In the genomic region with DNA sequence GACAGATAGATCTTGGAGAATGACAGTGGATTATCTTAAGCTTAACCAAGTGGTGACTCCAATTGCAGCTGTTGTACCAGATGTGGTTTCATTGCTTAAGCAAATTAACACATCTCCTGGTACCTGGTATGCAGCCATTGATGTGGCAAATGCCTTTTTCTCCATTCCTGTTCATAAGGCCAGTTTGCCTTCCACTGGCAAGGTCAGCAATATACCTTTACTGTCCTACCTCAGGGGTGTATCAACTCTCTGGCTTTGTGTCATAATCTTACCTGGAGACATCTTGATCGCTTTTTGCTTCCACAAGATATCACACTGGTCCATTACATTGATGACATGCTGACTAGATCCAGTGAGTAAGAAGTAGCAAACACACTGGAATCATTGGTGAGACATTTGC, we compare ENCODE assay signal across 5 cellular contexts.
DNase-seq lines count a peak whose midpoint lies in the region; ATAC-seq, FAIRE-seq and TF ChIP-seq lines count a peak whose summit lies in the region.
"Not testable (repeated sequence)": the region's sequence is repeated elsewhere in the genome, so short reads cannot be mapped to it uniquely, and the experiment has no call there.

No MANE protein-coding gene starts in this region.

- not testable (repeated sequence) for H3K36me3 ChIP-seq in HEK293 (ENCODE audit: control insufficient read depth in 2 of 2, insufficient read depth in 1 of 2, low read length in 2 of 2); mammary epithelial cell (ENCODE audit: insufficient read depth, low read length)

- dilution Hi-C loops in mammary epithelial cell (cut with HindIII; ENCODE audit: low sequenced_read_pairs) = not testable (repeated sequence)

- not testable (repeated sequence) for DNase-seq in H54 (ENCODE audit: insufficient read length, low spot score); RWPE1 (ENCODE audit: low spot score); mammary epithelial cell; foreskin keratinocyte

- not testable (repeated sequence) for H4K20me1 ChIP-seq in mammary epithelial cell (ENCODE audit: insufficient read depth, low read length)

- H3K9ac ChIP-seq in mammary epithelial cell (ENCODE audit: insufficient read depth, low read length) = not testable (repeated sequence)

- not testable (repeated sequence) for H3K9me3 ChIP-seq in HEK293 (ENCODE audit: control insufficient read depth, insufficient read depth, low read depth, low read length); mammary epithelial cell (replicated peaks; ENCODE audit: insufficient read depth, low read length)

- H2AFZ ChIP-seq in mammary epithelial cell (ENCODE audit: low read depth, low read length) = not testable (repeated sequence)

- not testable (repeated sequence) for TF ChIP-seq CTCF in HEK293 (tag by site-specific recombination; IDR thresholded peaks at IDR 0.05); RWPE1 (conservative IDR thresholded peaks at IDR 0.05; ENCODE audit: low read depth); mammary epithelial cell (conservative IDR thresholded peaks at IDR 0.05 in 1 of 2, IDR thresholded peaks at IDR 0.05 in 1 of 2; ENCODE audit: extremely low read depth in 1 of 2, insufficient read depth in 1 of 2, low read depth in 1 of 2, low read length in 2 of 2); foreskin keratinocyte (conservative IDR thresholded peaks at IDR 0.05)

- not testable (repeated sequence) for H3K4me1 ChIP-seq in HEK293 (ENCODE audit: control insufficient read depth, insufficient read depth, low read length)
- H3K4me1 ChIP-seq in mammary epithelial cell (ENCODE audit: insufficient read depth, low read length) = peaks cover 79% of the 10 kb centered on the region
- H3K4me1 ChIP-seq in foreskin keratinocyte = peaks cover 42% of the 10 kb centered on the region

- CTCF ChIA-PET in HEK293 (lab: Yijun Ruan, JAX); RWPE1 (lab: Yijun Ruan, JAX); mammary epithelial cell (lab: Charles Lee; ENCODE audit: low non-redundant PET): not testable (repeated sequence)

- FAIRE-seq in H54 (lab: Jason Lieb, UNC) = peak; percentile 73

- not testable (repeated sequence) for H3K4me3 ChIP-seq in HEK293 (ENCODE audit: low read depth, low read length); mammary epithelial cell (replicated peaks in 1 of 3; ENCODE audit: insufficient read depth in 1 of 3, low read depth in 2 of 3, low read length in 3 of 3)

- POLR2A ChIA-PET in HEK293 (lab: Yijun Ruan, JAX); RWPE1 (lab: Yijun Ruan, JAX; ENCODE audit: low non-redundant PET): not testable (repeated sequence)

- TF ChIP-seq POLR2A in H54 (IDR thresholded peaks at IDR 0.05; ENCODE audit: low read depth, low read length) = not testable (repeated sequence)

- ATAC-seq in foreskin keratinocyte = not testable (repeated sequence)

- H3K27ac ChIP-seq in HEK293 (ENCODE audit: extremely low read depth, low read depth, low read length) = not testable (repeated sequence)
- H3K27ac ChIP-seq in RWPE1 = peak overlapping the region; percentile 88
- H3K27ac ChIP-seq in mammary epithelial cell (ENCODE audit: insufficient read depth, low read depth, low read length) = peak overlapping the region; percentile 61
- H3K27ac ChIP-seq in foreskin keratinocyte = peak overlapping the region; percentile 29

- not testable (repeated sequence) for BruUV-seq in mammary epithelial cell (replicated peaks; lab: Mats Ljungman, UMichigan)

- in situ Hi-C loops in mammary epithelial cell (cut with MboI; ENCODE audit: low sequenced_read_pairs in 2 of 2) = not testable (repeated sequence)

- whole genome bisulfite sequencing in mammary epithelial cell (ENCODE audit: low coverage, missing lambda C conversion rate) = 92% methylated on average over 1 of the region's 1 CpG

- H3K4me2 ChIP-seq in mammary epithelial cell (ENCODE audit: insufficient read depth, low read depth, low read length) = not testable (repeated sequence)

- not testable (repeated sequence) for H3K79me2 ChIP-seq in mammary epithelial cell (ENCODE audit: insufficient read depth, low read length)

- not testable (repeated sequence) for H3K27me3 ChIP-seq in mammary epithelial cell (ENCODE audit: insufficient read depth, low read length); foreskin keratinocyte

- intact Hi-C loops in mammary epithelial cell (cut with micrococcal nuclease) = loop anchor here (5.0 kb wide), 1 partner anchor 51 kb away; no protein-coding TSS in a partner anchor

TF ChIP-seq in HEK293, 187 proteins besides CTCF, POLR2A, EP300 and RAD21:
- peak; percentile 93 for TF ChIP-seq ZNF157 (tag by site-specific recombination; IDR thresholded peaks at IDR 0.05)
